In genomic region chr19:40661616-40662015, GRCh38 we compare ENCODE assay signal across 21 cellular contexts. TPM values are rescaled to one million over a fixed set of nuclear protein-coding genes. Genes with fewer than 3 reads are reported as not detected.
DNase-seq lines count a peak whose midpoint lies in the region; ATAC-seq, FAIRE-seq and TF ChIP-seq lines count a peak whose summit lies in the region.
"Had no signal": no experiment of that assay in that cellular context is flagged by ENCODE, and none has a peak within 500 bp of the region (broad histone marks: within the 10 kb centered on the region; RNA-seq: fewer than 3 reads in every experiment).

No MANE protein-coding gene starts in this region.

- no peak for ATAC-seq in HG03280 (IDR thresholded peaks at IDR 0.05; ENCODE audit: unreplicated experiment)

- no peak overlapping the region for H3K9ac ChIP-seq in kidney (ENCODE audit: low read length in 2 of 2)

- H3K4me1 ChIP-seq in HEK293 (ENCODE audit: control insufficient read depth, insufficient read depth, low read length) (peaks cover 12% of the 10 kb centered on the region), kidney (ENCODE audit: control insufficient read depth in 1 of 2, insufficient read depth in 1 of 2, low read depth in 1 of 2, low read length in 2 of 2) (peaks cover 0 to 7% of the 10 kb centered on the region in 2 donors)

- H3K4me3 Mint-ChIP-seq in activated CD4-positive, alpha-beta T cell treated with anti-CD3 and anti-CD28 coated beads, Interleukin-2, amount 10 ng/mL, durations not matched to agents 7 days and 5 days: no peak overlapping the region
- H3K4me3 Mint-ChIP-seq in progenitor cell of endocrine pancreas (ENCODE audit: low read depth): peak overlapping the region; percentile 37

- TF ChIP-seq CTCF in HEK293 (tag by site-specific recombination; IDR thresholded peaks at IDR 0.05) (no peak), kidney (IDR thresholded peaks at IDR 0.05; ENCODE audit: borderline replicate concordance, extremely low read depth, insufficient read depth) (no peak), progenitor cell of endocrine pancreas (IDR thresholded peaks at IDR 0.05; ENCODE audit: unreplicated experiment) (no peak)

- H3K9me3 Mint-ChIP-seq in activated CD4-positive, alpha-beta T cell treated with anti-CD3 and anti-CD28 coated beads, Interleukin-2, amount 10 ng/mL, durations not matched to agents 7 days and 5 days: no peaks in the 10 kb centered on the region
- H3K9me3 Mint-ChIP-seq in progenitor cell of endocrine pancreas (ENCODE audit: low read depth): no peaks in the 10 kb centered on the region
- H3K9me3 Mint-ChIP-seq: CD4-positive, alpha-beta T cell had no signal

- FAIRE-seq in kidney (lab: Jason Lieb, UNC): no peak

- H3K4me3 ChIP-seq in HEK293 (ENCODE audit: low read depth, low read length): no peak overlapping the region
- H3K4me3 ChIP-seq in kidney (ENCODE audit: low read length in 2 of 2): no peak overlapping the region

- H3K4me1 Mint-ChIP-seq in activated CD4-positive, alpha-beta T cell treated with anti-CD3 and anti-CD28 coated beads, Interleukin-2, amount 10 ng/mL, durations not matched to agents 7 days and 5 days: peaks cover 16% of the 10 kb centered on the region
- no peaks in the 10 kb centered on the region for H3K4me1 Mint-ChIP-seq in progenitor cell of endocrine pancreas (ENCODE audit: low read depth)

- H3K27me3 Mint-ChIP-seq in activated CD4-positive, alpha-beta T cell treated with anti-CD3 and anti-CD28 coated beads, Interleukin-2, amount 10 ng/mL, durations not matched to agents 7 days and 5 days: no peaks in the 10 kb centered on the region
- H3K27me3 Mint-ChIP-seq in progenitor cell of endocrine pancreas: peaks cover 17% of the 10 kb centered on the region
- H3K27me3 Mint-ChIP-seq: CD4-positive, alpha-beta T cell had no signal

- H3K36me3 Mint-ChIP-seq in activated CD4-positive, alpha-beta T cell treated with anti-CD3 and anti-CD28 coated beads, Interleukin-2, amount 10 ng/mL, durations not matched to agents 7 days and 5 days (ENCODE audit: low read depth): no peaks in the 10 kb centered on the region
- H3K36me3 Mint-ChIP-seq in progenitor cell of endocrine pancreas (ENCODE audit: insufficient read depth): no peaks in the 10 kb centered on the region

- H3K36me3 ChIP-seq in HEK293 (ENCODE audit: control insufficient read depth in 2 of 2, insufficient read depth in 1 of 2, low read length in 2 of 2): no peaks in the 10 kb centered on the region; a peak in 1 of 3 replicates
- H3K36me3 ChIP-seq in kidney (ENCODE audit: control insufficient read depth in 1 of 2, insufficient read depth in 2 of 2, low read length in 2 of 2): no peaks in the 10 kb centered on the region
- H3K36me3 ChIP-seq: BE2C had no signal

- CTCF ChIA-PET in activated CD4-positive, alpha-beta T cell treated with anti-CD3 and anti-CD28 coated beads, Interleukin-2, amount 10 ng/mL, durations not matched to agents 7 days and 5 days (lab: Charles Lee): interaction anchor here (0.6 to 2.1 kb wide), 6 partner anchors 21 to 482 kb away, joined by 3 to 11 read pairs (median 3); no protein-coding TSS in a partner anchor
- CTCF ChIA-PET in HEK293 (lab: Yijun Ruan, JAX): interaction anchor here (0.6 to 5.4 kb wide), 27 partner anchors 8 to 1610 kb away, joined by 3 to 74 read pairs (median 5); partner anchors contain the start of gene RAB4B

- intact Hi-C loops in kidney (cut with DNase I): loop anchor here (10.0 kb wide), 1 partner anchor 143 kb away; no protein-coding TSS in a partner anchor

- H3K27ac ChIP-seq in HEK293 (ENCODE audit: extremely low read depth, low read depth, low read length): no peak overlapping the region
- no peak overlapping the region for H3K27ac ChIP-seq in kidney (ENCODE audit: low read depth in 2 of 2, low read length in 2 of 2)

- POLR2A ChIA-PET in activated CD4-positive, alpha-beta T cell treated with anti-CD3 and anti-CD28 coated beads, Interleukin-2, amount 10 ng/mL, durations not matched to agents 7 days and 5 days (lab: Charles Lee): no interaction called here
- POLR2A ChIA-PET in HEK293 (lab: Yijun Ruan, JAX): interaction anchor here (0.7 to 1.3 kb wide), 3 partner anchors 29 to 89 kb away, joined by 4 to 6 read pairs (median 6); partner anchors contain the start of genes ACTMAP and NUMBL

- DNase-seq in activated CD4-positive, alpha-beta T cell treated with anti-CD3 and anti-CD28 coated beads, Interleukin-2, amount 10 ng/mL, durations not matched to agents 7 days and 5 days: no peak
- no peak for DNase-seq in activated CD4-positive, alpha-beta T cell treated with anti-CD3 and anti-CD28 coated beads, Interleukin-2, amount 50 U/mL, for 1 hour
- DNase-seq in kidney (peak; percentile 6), progenitor cell of endocrine pancreas (ENCODE audit: low spot score, unreplicated experiment) (no peak), GOT3 (lab: John Stamatoyannopoulos, UW) (no peak), NCI-H69 (lab: John Stamatoyannopoulos, UW) (no peak)
- DNase-seq: 8988T, BE2C, DMS153, GDM1, KG1, NCI-H1105 treated with DMSO at 0.1 percent for 48 hours, NCI-H1694 treated with DMSO at 0.1 percent for 48 hours, NCI-H2107, NCI-H510A treated with DMSO at 0.1 percent for 48 hours, NCI-H82, OCI-M1, Right ventricle myocardium superior had no signal

- H3K9me3 ChIP-seq in HEK293 (ENCODE audit: control insufficient read depth, insufficient read depth, low read depth, low read length) (no peaks in the 10 kb centered on the region), kidney (ENCODE audit: control insufficient read depth in 1 of 2, low read length in 2 of 2) (no peaks in the 10 kb centered on the region)
- H3K9me3 ChIP-seq: BE2C had no signal

- peak overlapping the region; percentile 33 for H3K27ac Mint-ChIP-seq in activated CD4-positive, alpha-beta T cell treated with anti-CD3 and anti-CD28 coated beads, Interleukin-2, amount 10 ng/mL, durations not matched to agents 7 days and 5 days
- no peak overlapping the region for H3K27ac Mint-ChIP-seq in progenitor cell of endocrine pancreas
- H3K27ac Mint-ChIP-seq: CD4-positive, alpha-beta T cell had no signal

TF ChIP-seq in HEK293, 187 proteins besides CTCF, POLR2A, EP300 and RAD21:
- 0 out of 2 replicates have a peak, but pooled peaks have one; percentile 38 for TF ChIP-seq ZBTB48 (tag by site-specific recombination; IDR thresholded peaks at IDR 0.05)
- no peak for TF ChIP-seq KLF10 (tag by site-specific recombination; IDR thresholded peaks at IDR 0.05)

RNA-seq across cellular contexts. Expression of gene NUMBL, which starts 28.8 kb away (rescaled TPM):
- total RNA-seq in activated CD4-positive, alpha-beta T cell treated with anti-CD3 and anti-CD28 coated beads, Interleukin-2, amount 10 ng/mL, durations not matched to agents 7 days and 5 days: 1 to 10 TPM; 5.7 to 7.3 TPM
- total RNA-seq in kidney: 24.3 TPM
- 3.3 TPM for polyA plus RNA-seq in kidney (ENCODE audit: insufficient read depth, low read depth, low replicate concordance)
- total RNA-seq in progenitor cell of endocrine pancreas: 14.6 and 20.9 TPM in 2 replicates

RNA-seq across cellular contexts. Expression of gene COQ8B, which starts 55.1 kb away (rescaled TPM):
- total RNA-seq in activated CD4-positive, alpha-beta T cell treated with anti-CD3 and anti-CD28 coated beads, Interleukin-2, amount 10 ng/mL, durations not matched to agents 7 days and 5 days: 10 to 100 TPM; 23.4 to 33.5 TPM
- total RNA-seq in kidney: 55.3 TPM
- polyA plus RNA-seq in kidney (ENCODE audit: insufficient read depth, low read depth, low replicate concordance): 45.8 TPM
- 55.8 and 58.6 TPM in 2 replicates for total RNA-seq in progenitor cell of endocrine pancreas

RNA-seq across cellular contexts. Expression of gene ITPKC, which starts 55.3 kb away (rescaled TPM):
- total RNA-seq in activated CD4-positive, alpha-beta T cell treated with anti-CD3 and anti-CD28 coated beads, Interleukin-2, amount 10 ng/mL, durations not matched to agents 7 days and 5 days: 1 to 10 TPM; 4.8 TPM
- total RNA-seq in kidney (27.9 TPM), progenitor cell of endocrine pancreas (20.1 and 20.7 TPM in 2 replicates)
- polyA plus RNA-seq in kidney (ENCODE audit: insufficient read depth, low read depth, low replicate concordance): 14.3 TPM
